13 cellular contexts compared by ENCODE assay signal in genomic region chr7:1862560-1862959, GRCh38.
"Had no signal": no experiment of that assay in that cellular context is flagged by ENCODE, and none has a peak within 500 bp of the region (broad histone marks: within the 10 kb centered on the region; RNA-seq: fewer than 3 reads in every experiment).

No MANE protein-coding gene starts in this region.

- H3K4me1 ChIP-seq: adrenal gland, sigmoid colon, upper lobe of right lung had no signal

- H3K36me3 ChIP-seq: adrenal gland, cardiac muscle cell, sigmoid colon, upper lobe of right lung had no signal

- H3K27ac ChIP-seq: adrenal gland, sigmoid colon, spleen, upper lobe of right lung had no signal

- H3K9me3 Mint-ChIP-seq: activated naive CD4-positive, alpha-beta T cell treated with anti-CD3 and anti-CD28 coated beads, Interleukin-2, amount 10 ng/mL, durations not matched to agents 7 days and 5 days; stimulated activated naive CD8-positive, alpha-beta T cell treated with anti-CD3 and anti-CD28 coated beads, Interleukin-15, amount 100 ng/mL, for 72 hours; T-cell had no signal

- H3K4me3 ChIP-seq: adrenal gland, cardiac muscle cell, sigmoid colon, spleen, upper lobe of right lung had no signal

- H3K4me1 Mint-ChIP-seq: activated naive CD4-positive, alpha-beta T cell treated with anti-CD3 and anti-CD28 coated beads, Interleukin-2, amount 10 ng/mL, durations not matched to agents 7 days and 5 days had no signal

- H3K27ac Mint-ChIP-seq: activated naive CD4-positive, alpha-beta T cell treated with anti-CD3 and anti-CD28 coated beads, Interleukin-2, amount 10 ng/mL, durations not matched to agents 7 days and 5 days; stimulated activated naive CD8-positive, alpha-beta T cell treated with anti-CD3 and anti-CD28 coated beads, Interleukin-15, amount 100 ng/mL, for 72 hours; T-cell had no signal

- H3K4me3 Mint-ChIP-seq: activated naive CD4-positive, alpha-beta T cell treated with anti-CD3 and anti-CD28 coated beads, Interleukin-2, amount 10 ng/mL, durations not matched to agents 7 days and 5 days; stimulated activated naive CD8-positive, alpha-beta T cell treated with anti-CD3 and anti-CD28 coated beads, Interleukin-15, amount 100 ng/mL, for 72 hours; T-cell had no signal

- DNase-seq: activated CD4-positive, CD25-positive, alpha-beta regulatory T cell treated with anti-CD3 and anti-CD28 coated beads, Interleukin-2, amount 50 U/mL, for 72 hours; activated naive CD4-positive, alpha-beta T cell treated with anti-CD3 and anti-CD28 coated beads, Interleukin-2, amount 10 ng/mL, durations not matched to agents 7 days and 5 days; adrenal gland; hippocampal formation; left ventricle myocardium superior; mesendoderm; sigmoid colon; spleen; stimulated activated naive CD8-positive, alpha-beta T cell treated with anti-CD3 and anti-CD28 coated beads, Interleukin-15, amount 100 ng/mL, for 72 hours; T-cell; T1000; upper lobe of right lung had no signal

- H3K27me3 Mint-ChIP-seq: activated naive CD4-positive, alpha-beta T cell treated with anti-CD3 and anti-CD28 coated beads, Interleukin-2, amount 10 ng/mL, durations not matched to agents 7 days and 5 days; stimulated activated naive CD8-positive, alpha-beta T cell treated with anti-CD3 and anti-CD28 coated beads, Interleukin-15, amount 100 ng/mL, for 72 hours; T-cell had no signal

- H3K36me3 Mint-ChIP-seq: activated naive CD4-positive, alpha-beta T cell treated with anti-CD3 and anti-CD28 coated beads, Interleukin-2, amount 10 ng/mL, durations not matched to agents 7 days and 5 days; T-cell had no signal

- H3K27me3 ChIP-seq: adrenal gland, cardiac muscle cell, sigmoid colon, spleen, upper lobe of right lung had no signal

- H3K9me3 ChIP-seq: adrenal gland, sigmoid colon, spleen, upper lobe of right lung had no signal
